ENCODE assay signal across 13 cellular contexts in the genomic region with DNA sequence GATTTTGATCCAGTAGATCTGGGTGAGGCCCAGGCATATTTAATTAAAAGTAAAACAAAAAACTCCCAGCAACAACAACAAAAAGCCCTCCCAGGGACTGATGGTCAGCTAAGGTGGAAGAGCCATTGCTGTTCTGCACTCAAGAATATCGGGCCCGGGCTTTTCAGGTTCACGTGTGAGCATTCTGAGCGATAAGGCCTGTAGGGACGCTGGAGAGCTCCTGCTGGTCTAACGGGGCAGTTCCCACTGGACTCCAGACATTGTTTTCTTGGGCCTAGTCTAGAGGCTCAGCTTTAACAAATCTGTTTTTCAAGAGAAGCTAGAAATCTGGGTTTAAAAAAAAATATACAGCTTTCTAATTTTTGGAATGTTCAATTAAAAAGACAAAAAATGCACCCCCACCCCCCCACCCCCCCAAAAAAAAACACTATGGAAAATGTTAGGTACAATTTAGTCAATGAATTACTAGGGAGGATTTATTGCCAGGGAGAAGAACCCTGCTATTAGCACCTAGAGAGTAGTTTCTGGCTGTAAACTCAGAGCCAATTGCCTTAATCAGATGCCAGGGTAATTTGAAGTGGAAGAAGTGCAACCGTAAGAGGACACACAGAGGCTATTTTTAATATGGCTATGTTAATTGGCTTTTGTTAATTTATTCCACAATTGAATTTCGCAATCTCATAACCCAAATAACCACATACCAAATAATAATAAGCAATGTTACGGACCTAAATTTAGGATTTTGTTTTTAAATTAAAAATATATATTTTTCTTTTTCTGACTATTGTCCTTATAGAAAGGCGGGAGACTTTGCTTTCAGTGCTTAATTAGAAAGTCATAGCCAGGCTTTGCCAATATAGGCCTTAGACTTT.
DNase-seq lines count a peak whose midpoint lies in the region; ATAC-seq and TF ChIP-seq lines count a peak whose summit lies in the region.
"Had no signal": no experiment of that assay in that cellular context is flagged by ENCODE, and none has a peak within 500 bp of the region (broad histone marks: within the 10 kb centered on the region; RNA-seq: fewer than 3 reads in every experiment).

No MANE protein-coding gene starts in this region.

- no peaks in the 10 kb centered on the region for H3K9me2 ChIP-seq in SK-N-SH

- H3K27ac Mint-ChIP-seq in neural crest cell (ENCODE audit: unreplicated experiment): no peak overlapping the region

- no peak overlapping the region for H2AFZ ChIP-seq in SK-N-SH (ENCODE audit: low read depth)

- no peaks in the 10 kb centered on the region for H3K36me3 Mint-ChIP-seq in neural crest cell (ENCODE audit: low read depth)
- H3K36me3 Mint-ChIP-seq: natural killer cell had no signal

- no peak overlapping the region for H3K4me3 Mint-ChIP-seq in neural crest cell
- H3K4me3 Mint-ChIP-seq: natural killer cell had no signal

- no peaks in the 10 kb centered on the region for H3F3A ChIP-seq in SK-N-SH (replicated peaks; ENCODE audit: insufficient read depth)

- H3K9ac ChIP-seq in SK-N-SH: no peak overlapping the region

- no peak for TF ChIP-seq EP300 in SK-N-SH (IDR thresholded peaks at IDR 0.05; ENCODE audit: borderline replicate concordance in 1 of 2, low read depth in 1 of 2, low read length in 1 of 2)

- no peak overlapping the region for H3K4me2 ChIP-seq in SK-N-SH

- DNase-seq in ELF-1 (ENCODE audit: low read depth, low spot score) (peak; percentile 40), SK-N-SH (no peak), fibroblast of the aortic adventitia (ENCODE audit: low read depth) (peak; percentile 30), neural crest cell (ENCODE audit: low read depth, low spot score) (no peak), SW 1271 (lab: John Stamatoyannopoulos, UW) (no peak)
- DNase-seq in stimulated activated CD4-positive, alpha-beta T cell treated with anti-CD3 and anti-CD28 coated beads, Interleukin-2, amount 100 ng/mL, for 48 hours: no peak
- DNase-seq: activated CD8-positive, alpha-beta memory T cell treated with anti-CD3 and anti-CD28 coated beads, Interleukin-2, amount 50 U/mL, for 48 hours; adrenal gland; CD8-positive, alpha-beta memory T cell; natural killer cell had no signal

- H3K27me3 Mint-ChIP-seq in neural crest cell (ENCODE audit: low read depth): no peaks in the 10 kb centered on the region
- H3K27me3 Mint-ChIP-seq: CD8-positive, alpha-beta memory T cell had no signal

- H3K27ac ChIP-seq in SK-N-SH (ENCODE audit: low read depth in 2 of 2, low read length in 1 of 2): no peak overlapping the region
- H3K27ac ChIP-seq: adrenal gland, epithelial cell of prostate had no signal

- peaks cover 28 to 32% of the 10 kb centered on the region in 2 experiments for H3K4me1 ChIP-seq in SK-N-SH (ENCODE audit: control insufficient read depth in 1 of 2, insufficient read depth in 2 of 2, low read depth in 1 of 2, low read length in 1 of 2)

- no peak for ATAC-seq in HG03457 (IDR thresholded peaks at IDR 0.05; ENCODE audit: unreplicated experiment)
- no peak for ATAC-seq in GM21529 (IDR thresholded peaks at IDR 0.05; ENCODE audit: unreplicated experiment)

- H4K20me1 ChIP-seq in SK-N-SH (ENCODE audit: insufficient read depth): peaks cover 99% of the 10 kb centered on the region

- TF ChIP-seq CTCF in SK-N-SH (IDR thresholded peaks at IDR 0.05) (no peak), fibroblast of the aortic adventitia (IDR thresholded peaks at IDR 0.05; ENCODE audit: insufficient read depth, low read length) (peak; percentile 54), neural crest cell (conservative IDR thresholded peaks at IDR 0.05) (peak; percentile 49)

- H3K36me3 ChIP-seq in SK-N-SH (replicated peaks in 1 of 2; ENCODE audit: control insufficient read depth in 1 of 2, insufficient read depth in 2 of 2, low read length in 1 of 2): no peaks in the 10 kb centered on the region
- H3K36me3 ChIP-seq: adrenal gland had no signal

- POLR2A ChIA-PET in SK-N-SH (lab: Yijun Ruan, JAX): no interaction called here

- H3K27me3 ChIP-seq in SK-N-SH (ENCODE audit: insufficient read depth): no peaks in the 10 kb centered on the region
- H3K27me3 ChIP-seq: adrenal gland had no signal

- TF ChIP-seq RAD21 in SK-N-SH (IDR thresholded peaks at IDR 0.05; ENCODE audit: low read length): no peak

- CTCF ChIA-PET in SK-N-SH (lab: Yijun Ruan, JAX): interaction anchor here (1.2 to 3.7 kb wide), 3 partner anchors 17 to 79 kb away, joined by 4 to 24 read pairs (median 6); no protein-coding TSS in a partner anchor

- WGBS in SK-N-SH (ENCODE audit: low lambda C conversion rate): 87% methylated on average over 10 of the region's 10 CpGs

- H3K9me3 Mint-ChIP-seq in neural crest cell: no peaks in the 10 kb centered on the region
- H3K9me3 Mint-ChIP-seq: CD8-positive, alpha-beta memory T cell; natural killer cell had no signal

- H3K79me2 ChIP-seq in SK-N-SH (ENCODE audit: insufficient read depth): peaks cover 100% of the 10 kb centered on the region

- peaks cover 85% of the 10 kb centered on the region for H3K4me1 Mint-ChIP-seq in neural crest cell

- H3K4me3 ChIP-seq in SK-N-SH (ENCODE audit: low read depth in 2 of 2, low read length in 1 of 2) (no peak overlapping the region), fibroblast of the aortic adventitia (ENCODE audit: low read depth, low read length) (no peak overlapping the region)
- H3K4me3 ChIP-seq: adrenal gland had no signal

- H3K9me3 ChIP-seq in SK-N-SH: no peaks in the 10 kb centered on the region
- H3K9me3 ChIP-seq: adrenal gland had no signal

TF ChIP-seq in SK-N-SH, 30 proteins besides CTCF, POLR2A, EP300 and RAD21:
- no peak for TF ChIP-seq SMC3 (IDR thresholded peaks at IDR 0.05; ENCODE audit: low read depth, low read length)
- TF ChIP-seq, protein P1, sequence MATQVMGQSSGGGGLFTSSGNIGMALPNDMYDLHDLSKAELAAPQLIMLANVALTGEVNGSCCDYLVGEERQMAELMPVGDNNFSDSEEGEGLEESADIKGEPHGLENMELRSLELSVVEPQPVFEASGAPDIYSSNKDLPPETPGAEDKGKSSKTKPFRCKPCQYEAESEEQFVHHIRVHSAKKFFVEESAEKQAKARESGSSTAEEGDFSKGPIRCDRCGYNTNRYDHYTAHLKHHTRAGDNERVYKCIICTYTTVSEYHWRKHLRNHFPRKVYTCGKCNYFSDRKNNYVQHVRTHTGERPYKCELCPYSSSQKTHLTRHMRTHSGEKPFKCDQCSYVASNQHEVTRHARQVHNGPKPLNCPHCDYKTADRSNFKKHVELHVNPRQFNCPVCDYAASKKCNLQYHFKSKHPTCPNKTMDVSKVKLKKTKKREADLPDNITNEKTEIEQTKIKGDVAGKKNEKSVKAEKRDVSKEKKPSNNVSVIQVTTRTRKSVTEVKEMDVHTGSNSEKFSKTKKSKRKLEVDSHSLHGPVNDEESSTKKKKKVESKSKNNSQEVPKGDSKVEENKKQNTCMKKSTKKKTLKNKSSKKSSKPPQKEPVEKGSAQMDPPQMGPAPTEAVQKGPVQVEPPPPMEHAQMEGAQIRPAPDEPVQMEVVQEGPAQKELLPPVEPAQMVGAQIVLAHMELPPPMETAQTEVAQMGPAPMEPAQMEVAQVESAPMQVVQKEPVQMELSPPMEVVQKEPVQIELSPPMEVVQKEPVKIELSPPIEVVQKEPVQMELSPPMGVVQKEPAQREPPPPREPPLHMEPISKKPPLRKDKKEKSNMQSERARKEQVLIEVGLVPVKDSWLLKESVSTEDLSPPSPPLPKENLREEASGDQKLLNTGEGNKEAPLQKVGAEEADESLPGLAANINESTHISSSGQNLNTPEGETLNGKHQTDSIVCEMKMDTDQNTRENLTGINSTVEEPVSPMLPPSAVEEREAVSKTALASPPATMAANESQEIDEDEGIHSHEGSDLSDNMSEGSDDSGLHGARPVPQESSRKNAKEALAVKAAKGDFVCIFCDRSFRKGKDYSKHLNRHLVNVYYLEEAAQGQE (IDR thresholded peaks at IDR 0.05; ENCODE audit: low read depth, low read length): 0 out of 2 replicates have a peak, but pooled peaks have one; percentile 55
- no peak for TF ChIP-seq TCF12 (IDR thresholded peaks at IDR 0.05)
- no peak for TF ChIP-seq EZH2phosphoT487 (IDR thresholded peaks at IDR 0.05; ENCODE audit: borderline replicate concordance, low read depth)
- TF ChIP-seq YY1 (IDR thresholded peaks at IDR 0.05; ENCODE audit: low read depth): no peak

Comparison
In these comparisons a context has a peak if more than half of its experiments do, and no peak if none do; other contexts are left out.
1. DNase-seq: peak in ELF-1 (single experiment) and fibroblast of the aortic adventitia (single experiment); none in SK-N-SH (single experiment), neural crest cell (single experiment), SW 1271 (0 of 2) and stimulated activated CD4-positive, alpha-beta T cell treated with anti-CD3 and anti-CD28 coated beads, Interleukin-2, amount 100 ng/mL, for 48 hours (0 of 2).